ENCODE assay signal across 8 cellular contexts in genomic region chr12:32896438-32897275, GRCh38. TPM values are rescaled to one million over a fixed set of nuclear protein-coding genes. Genes with fewer than 3 reads are reported as not detected.
A peak's percentile ranks its signal among the peaks of the same experiment; 100 is the strongest.
DNase-seq lines count a peak whose midpoint lies in the region; ATAC-seq and TF ChIP-seq lines count a peak whose summit lies in the region.

TSS of gene PKP2 (minus strand) at chr12:32896777. CDS start at chr12:32896731, 46 bp downstream.

- H3K27me3 ChIP-seq in Peyer's patch = no peaks in the 10 kb centered on the region
- no peaks in the 10 kb centered on the region for H3K27me3 ChIP-seq in breast epithelium
- H3K27me3 ChIP-seq in skeletal muscle tissue (ENCODE audit: control insufficient read depth in 3 of 3, insufficient read depth in 3 of 3, low read length in 3 of 3) = peaks cover 18 to 23% (median 20%) of the 10 kb centered on the region in 3 donors

- TF ChIP-seq CTCF in Peyer's patch (IDR thresholded peaks at IDR 0.05) = no peak
- no peak for TF ChIP-seq CTCF in breast epithelium (IDR thresholded peaks at IDR 0.05)

- H3K9ac ChIP-seq in skeletal muscle tissue (ENCODE audit: low read depth in 1 of 3, low read length in 3 of 3) = peak within 1 kb of the TSS in 2 of 3 donors; percentile 50 to 54

- H3K27ac ChIP-seq in Peyer's patch (peak within 1 kb of the TSS; percentile 49 to 98 (median 90)), breast epithelium (peak within 1 kb of the TSS; percentile 83 to 86), skeletal muscle tissue (ENCODE audit: low read depth, low read length) (no peak within 1 kb of the TSS)

- intact Hi-C loops in breast epithelium (cut with DNase I; ENCODE audit: low total_unique reads) = no loop called here

- H3K36me3 ChIP-seq in Peyer's patch (no peaks in the 10 kb centered on the region), breast epithelium (no peaks in the 10 kb centered on the region), skeletal muscle tissue (ENCODE audit: control insufficient read depth in 3 of 3, insufficient read depth in 3 of 3, low read length in 3 of 3) (no peaks in the 10 kb centered on the region)

- H3K9me3 ChIP-seq in Peyer's patch = no peaks in the 10 kb centered on the region
- no peaks in the 10 kb centered on the region for H3K9me3 ChIP-seq in breast epithelium
- H3K9me3 ChIP-seq in skeletal muscle tissue (ENCODE audit: control insufficient read depth in 3 of 3, low read length in 3 of 3) = no peaks in the 10 kb centered on the region

- H3K4me1 ChIP-seq in Peyer's patch = peaks cover 0 to 49% (median 0%) of the 10 kb centered on the region in 4 donors
- no peaks in the 10 kb centered on the region for H3K4me1 ChIP-seq in breast epithelium
- peaks cover 6 to 9% (median 7%) of the 10 kb centered on the region in 3 donors for H3K4me1 ChIP-seq in skeletal muscle tissue (ENCODE audit: control insufficient read depth in 3 of 3, insufficient read depth in 3 of 3, low read length in 3 of 3)

- TF ChIP-seq POLR2A in Peyer's patch (IDR thresholded peaks at IDR 0.05) (peak; percentile 55 to 76), breast epithelium (IDR thresholded peaks at IDR 0.05) (no peak)

- H3K4me3 ChIP-seq in Peyer's patch (peak within 1 kb of the TSS; percentile 52 to 94 (median 70)), breast epithelium (peak within 1 kb of the TSS; percentile 62 to 83 (median 78)), skeletal muscle tissue (ENCODE audit: low read length in 3 of 3) (peak within 1 kb of the TSS; percentile 60 to 65 (median 63))

- peak; percentile 58 for ATAC-seq in HG03460 (IDR thresholded peaks at IDR 0.05; ENCODE audit: unreplicated experiment)

- DNase-seq in AG20443 (ENCODE audit: low spot score) (peak; percentile 43), GM19238 (ENCODE audit: insufficient read length, low spot score) (peak; percentile 18), Peyer's patch (peak in 2 of 3 donors; percentile 87 to 92), breast epithelium (ENCODE audit: low spot score in 2 of 2) (peak; percentile 77 to 82), islet precursor cell (peak; percentile 100), inferior parietal cortex (ENCODE audit: extremely low spot score) (no peak)

RNA-seq across cellular contexts. Expression of gene PKP2, which starts in this region (rescaled TPM):
- 100 to 1,000 TPM in 1 of 4 donors, 10 to 100 TPM in 3; 42.9 to 103 (median 64.8) TPM for total RNA-seq in Peyer's patch
- total RNA-seq in breast epithelium = 10 to 100 TPM; 28.5 to 39.2 (median 32.5) TPM
- 5.2 TPM for total RNA-seq in skeletal muscle tissue
